1 cellular context compared by ENCODE assay signal in genomic region chr17:50151041-50151936, GRCh38.
TF ChIP-seq lines count a peak whose summit lies in the region.

No MANE protein-coding gene starts in this region.

TF ChIP-seq in K562, 482 proteins besides CTCF, POLR2A, EP300 and RAD21 (continued from another document):
- no peak for TF ChIP-seq ATF2 (CRISPR knock-in tag; IDR thresholded peaks at IDR 0.05)
- no peak for TF ChIP-seq ZNF561 (CRISPR knock-in tag; conservative IDR thresholded peaks at IDR 0.05)
- TF ChIP-seq HIVEP1 (CRISPR knock-in tag; IDR thresholded peaks at IDR 0.05), result no peak
- TF ChIP-seq ESRRB (CRISPR knock-in tag; IDR thresholded peaks at IDR 0.05; ENCODE audit: borderline replicate concordance), result 0 out of 2 replicates have a peak, but pooled peaks have one; percentile 30
- no peak for TF ChIP-seq HNRNPUL1 (IDR thresholded peaks at IDR 0.05; ENCODE audit: low read length)
- no peak for TF ChIP-seq ZNF586 (CRISPR knock-in tag; conservative IDR thresholded peaks at IDR 0.05)
- TF ChIP-seq ZNF766 (CRISPR knock-in tag; conservative IDR thresholded peaks at IDR 0.05), result no peak
- TF ChIP-seq RUNX1 (IDR thresholded peaks at IDR 0.05; ENCODE audit: low read depth), result no peak
- TF ChIP-seq U2AF1 (optimal IDR thresholded peaks at IDR 0.05; ENCODE audit: low read depth, low read length), result no peak
- no peak for TF ChIP-seq XRCC5 (IDR thresholded peaks at IDR 0.05; ENCODE audit: low read depth, low read length)
- no peak for TF ChIP-seq COPS2 (conservative IDR thresholded peaks at IDR 0.05)
- no peak for TF ChIP-seq ZNF583 (CRISPR knock-in tag; IDR thresholded peaks at IDR 0.05)
- TF ChIP-seq ZFX (CRISPR knock-in tag; IDR thresholded peaks at IDR 0.05), result peak; percentile 0; the same call in 1 of the 2 replicates
- peak; percentile 19; the same call in 1 of the 2 replicates for TF ChIP-seq TAF7 (tag; IDR thresholded peaks at IDR 0.05)
- TF ChIP-seq ARID3B (CRISPR knock-in tag; IDR thresholded peaks at IDR 0.05; ENCODE audit: borderline replicate concordance), result no peak
- no peak for TF ChIP-seq ZNF41 (CRISPR knock-in tag; conservative IDR thresholded peaks at IDR 0.05)
- TF ChIP-seq CBX5 (IDR thresholded peaks at IDR 0.05; ENCODE audit: borderline replicate concordance, low read depth), result peak; percentile 27; the same call in 1 of the 2 replicates
- 0 out of 4 replicates have a peak, but pooled peaks of 1 of the 2 experiments have one; percentile 48 for TF ChIP-seq ZNF318 (IDR thresholded peaks at IDR 0.05; ENCODE audit: borderline replicate concordance in 1 of 2, low read depth in 1 of 2)
- peak; percentile 56 for TF ChIP-seq RBFOX2 (IDR thresholded peaks at IDR 0.05; ENCODE audit: low read depth, low read length)
- TF ChIP-seq HEY1 (CRISPR knock-in tag; IDR thresholded peaks at IDR 0.05; ENCODE audit: borderline replicate concordance), result no peak
- no peak for TF ChIP-seq CLOCK (CRISPR knock-in tag; IDR thresholded peaks at IDR 0.05; ENCODE audit: borderline replicate concordance)
